In genomic region chr20:5078399-5078958, GRCh38 we compare ENCODE assay signal across 8 cellular contexts. TPM values are rescaled to one million over a fixed set of nuclear protein-coding genes. Genes with fewer than 3 reads are reported as not detected.
DNase-seq lines count a peak whose midpoint lies in the region; ATAC-seq and TF ChIP-seq lines count a peak whose summit lies in the region.

No MANE protein-coding gene starts in this region.

- H3K4me3 Mint-ChIP-seq in CD4-positive, alpha-beta T cell: peak overlapping the region; percentile 90
- H3K4me3 Mint-ChIP-seq in central memory CD8-positive, alpha-beta T cell: peak overlapping the region; percentile 73
- peak overlapping the region; percentile 62 to 70 for H3K4me3 Mint-ChIP-seq in stimulated activated naive CD8-positive, alpha-beta T cell treated with anti-CD3 and anti-CD28 coated beads, Interleukin-15, amount 100 ng/mL, for 72 hours

- DNase-seq in CD4-positive, alpha-beta T cell: peak; percentile 54 to 80 (median 65)
- peak; percentile 46 for DNase-seq in HT-29 (ENCODE audit: low spot score)
- peak; percentile 47 to 79 for DNase-seq in central memory CD8-positive, alpha-beta T cell (ENCODE audit: low spot score in 2 of 2)
- DNase-seq in stimulated activated naive CD8-positive, alpha-beta T cell treated with anti-CD3 and anti-CD28 coated beads, Interleukin-15, amount 100 ng/mL, for 72 hours: peak; percentile 78 to 89
- no peak for DNase-seq in dedifferentiated amniotic fluid mesenchymal stem cell (ENCODE audit: extremely low spot score)

- POLR2A ChIA-PET in CD4-positive, alpha-beta T cell (lab: Charles Lee): interaction anchor here (0.7 to 2.1 kb wide), 6 partner anchors 21 to 264 kb away, joined by 3 to 7 read pairs (median 4); partner anchors contain the start of genes CDS2 and PCNA

- H3K27me3 Mint-ChIP-seq in CD4-positive, alpha-beta T cell: no peaks in the 10 kb centered on the region
- H3K27me3 Mint-ChIP-seq in central memory CD8-positive, alpha-beta T cell: no peaks in the 10 kb centered on the region
- no peaks in the 10 kb centered on the region for H3K27me3 Mint-ChIP-seq in stimulated activated naive CD8-positive, alpha-beta T cell treated with anti-CD3 and anti-CD28 coated beads, Interleukin-15, amount 100 ng/mL, for 72 hours

- H3K9me3 ChIP-seq in CD4-positive, alpha-beta T cell (ENCODE audit: control insufficient read depth, low read length): no peaks in the 10 kb centered on the region
- no peaks in the 10 kb centered on the region for H3K9me3 ChIP-seq in muscle layer of colon (ENCODE audit: low read length)

- H3K27ac Mint-ChIP-seq in CD4-positive, alpha-beta T cell: peak overlapping the region; percentile 99
- peak overlapping the region; percentile 94 for H3K27ac Mint-ChIP-seq in central memory CD8-positive, alpha-beta T cell (ENCODE audit: low read depth)
- H3K27ac Mint-ChIP-seq in stimulated activated naive CD8-positive, alpha-beta T cell treated with anti-CD3 and anti-CD28 coated beads, Interleukin-15, amount 100 ng/mL, for 72 hours: peak overlapping the region; percentile 67 to 95

- ATAC-seq in CD4-positive, alpha-beta T cell (ENCODE audit: poor library complexity): peak; percentile 95
- ATAC-seq in GM21360 (IDR thresholded peaks at IDR 0.05; ENCODE audit: unreplicated experiment): peak; percentile 89
- ATAC-seq in central memory CD8-positive, alpha-beta T cell (replicated peaks; ENCODE audit: extremely low read depth, poor library complexity, severe bottlenecking): peak; percentile 97
- ATAC-seq in stimulated activated naive CD8-positive, alpha-beta T cell treated with anti-CD3 and anti-CD28 coated beads, Interleukin-15, amount 100 ng/mL, for 72 hours: peak; percentile 99

- CTCF ChIA-PET in CD4-positive, alpha-beta T cell (lab: Charles Lee): interaction anchor here (1.3 to 3.2 kb wide), 2 partner anchors 22 kb away, joined by 8 to 15 read pairs; no protein-coding TSS in a partner anchor

- intact Hi-C loops in CD4-positive, alpha-beta T cell (cut with DNase I, micrococcal nuclease): loop anchor here in 1 of 2 experiments (1.0 to 10.0 kb wide), 2 partner anchors 22 to 74 kb away; partner anchors contain the start of gene SLC23A2

- H3K4me1 Mint-ChIP-seq in CD4-positive, alpha-beta T cell (ENCODE audit: low read depth): peaks cover 29% of the 10 kb centered on the region
- H3K4me1 Mint-ChIP-seq in central memory CD8-positive, alpha-beta T cell: peaks cover 21% of the 10 kb centered on the region
- H3K4me1 Mint-ChIP-seq in stimulated activated naive CD8-positive, alpha-beta T cell treated with anti-CD3 and anti-CD28 coated beads, Interleukin-15, amount 100 ng/mL, for 72 hours: peaks cover 55% of the 10 kb centered on the region

- peak overlapping the region; percentile 34 for H3K9ac ChIP-seq in muscle layer of colon (ENCODE audit: low read length)

- H3K9me3 Mint-ChIP-seq in CD4-positive, alpha-beta T cell: no peaks in the 10 kb centered on the region
- no peaks in the 10 kb centered on the region for H3K9me3 Mint-ChIP-seq in central memory CD8-positive, alpha-beta T cell
- H3K9me3 Mint-ChIP-seq in stimulated activated naive CD8-positive, alpha-beta T cell treated with anti-CD3 and anti-CD28 coated beads, Interleukin-15, amount 100 ng/mL, for 72 hours: no peaks in the 10 kb centered on the region

- H3K4me1 ChIP-seq in muscle layer of colon (ENCODE audit: insufficient read depth, low read length): peaks cover 2% of the 10 kb centered on the region

- H3K4me3 ChIP-seq in WI38 (ENCODE audit: low read depth, low read length) (peak overlapping the region; percentile 33; the same call in 1 of the 2 replicates), muscle layer of colon (ENCODE audit: low read depth in 1 of 2, low read length in 2 of 2) (peak overlapping the region in 1 of 2 donors; percentile 53)

- no peaks in the 10 kb centered on the region for H3K36me3 Mint-ChIP-seq in CD4-positive, alpha-beta T cell (ENCODE audit: low read depth)
- H3K36me3 Mint-ChIP-seq in central memory CD8-positive, alpha-beta T cell (ENCODE audit: insufficient read depth): peaks cover 6% of the 10 kb centered on the region

- H3K27ac ChIP-seq in CD4-positive, alpha-beta T cell (ENCODE audit: low read depth, low read length): peak overlapping the region; percentile 81
- H3K27ac ChIP-seq in muscle layer of colon (ENCODE audit: low read depth, low read length): peak overlapping the region; percentile 57

- H3K27me3 ChIP-seq in CD4-positive, alpha-beta T cell (ENCODE audit: control insufficient read depth, insufficient read depth, low read length): no peaks in the 10 kb centered on the region
- H3K27me3 ChIP-seq in muscle layer of colon (ENCODE audit: control insufficient read depth in 1 of 2, insufficient read depth in 2 of 2, low read length in 2 of 2): no peaks in the 10 kb centered on the region

- TF ChIP-seq CTCF in CD4-positive, alpha-beta T cell (IDR thresholded peaks at IDR 0.05): no peak
- TF ChIP-seq CTCF in WI38 (IDR thresholded peaks at IDR 0.05; ENCODE audit: low read depth, low read length): no peak

- H3K36me3 ChIP-seq in muscle layer of colon (ENCODE audit: insufficient read depth, low read length): no peaks in the 10 kb centered on the region

RNA-seq across cellular contexts. Expression of gene TMEM230, which starts 34.4 kb away (rescaled TPM):
- 10 to 100 TPM; 22.6 to 27.1 TPM for total RNA-seq in CD4-positive, alpha-beta T cell
- 90.2 and 93.2 TPM in 2 replicates for total RNA-seq in HT-29 (2014; rRNA removed; shearing (Covaris generic))

RNA-seq across cellular contexts. Expression of gene PCNA, which starts 41.3 kb away (rescaled TPM):
- total RNA-seq in CD4-positive, alpha-beta T cell: 10 to 100 TPM; 32.6 to 33.0 TPM
- total RNA-seq in HT-29 (2014; rRNA removed; shearing (Covaris generic)): 264 and 270 TPM in 2 replicates

RNA-seq across cellular contexts. Expression of gene CDS2, which starts 48.3 kb away (rescaled TPM):
- 10 to 100 TPM; 62.4 to 65.0 TPM for total RNA-seq in CD4-positive, alpha-beta T cell
- 5.9 and 7.1 TPM in 2 replicates for total RNA-seq in HT-29 (2014; rRNA removed; shearing (Covaris generic))
